ENCODE assay signal across 14 cellular contexts in genomic region chr11:128450882-128451647, GRCh38.
DNase-seq lines count a peak whose midpoint lies in the region; ATAC-seq, FAIRE-seq and TF ChIP-seq lines count a peak whose summit lies in the region.
"Had no signal": no experiment of that assay in that cellular context is flagged by ENCODE, and none has a peak within 500 bp of the region (broad histone marks: within the 10 kb centered on the region; RNA-seq: fewer than 3 reads in every experiment).

No MANE protein-coding gene starts in this region.

- H3K36me3 Mint-ChIP-seq in T-helper 1 cell treated with Interleukin-12 subunit alpha and Interleukin-12 subunit beta and Interleukin-4 antibody, amounts not matched to agents 30 μg/mL and 1 μg/mL, for 36 hours (ENCODE audit: low read depth) = peaks cover 45% of the 10 kb centered on the region
- peaks cover 33% of the 10 kb centered on the region for H3K36me3 Mint-ChIP-seq in activated naive CD8-positive, alpha-beta T cell treated with anti-CD3 and anti-CD28 coated beads, Interleukin-2, amount 10 ng/mL, durations not matched to agents 7 days and 5 days
- H3K36me3 Mint-ChIP-seq in CD14-positive monocyte = no peaks in the 10 kb centered on the region

- no peak for TF ChIP-seq EP300 in stomach (IDR thresholded peaks at IDR 0.05)

- no peaks in the 10 kb centered on the region for H3K9me3 ChIP-seq in kidney (ENCODE audit: control insufficient read depth in 1 of 2, low read length in 2 of 2)
- H3K9me3 ChIP-seq in stomach = no peaks in the 10 kb centered on the region

- TF ChIP-seq POLR2A in stomach (IDR thresholded peaks at IDR 0.05) = no peak

- H3K4me3 Mint-ChIP-seq in T-helper 1 cell treated with Interleukin-12 subunit alpha and Interleukin-12 subunit beta and Interleukin-4 antibody, amounts not matched to agents 30 μg/mL and 1 μg/mL, for 36 hours = peak overlapping the region; percentile 23
- no peak overlapping the region for H3K4me3 Mint-ChIP-seq in activated naive CD8-positive, alpha-beta T cell treated with anti-CD3 and anti-CD28 coated beads, Interleukin-2, amount 10 ng/mL, durations not matched to agents 7 days and 5 days
- H3K4me3 Mint-ChIP-seq in CD14-positive monocyte = no peak overlapping the region

- H3K4me3 ChIP-seq in kidney (ENCODE audit: low read length in 2 of 2) (no peak overlapping the region), stomach (peak overlapping the region in 2 of 4 donors; percentile 13 to 27)

- POLR2A ChIA-PET in activated naive CD8-positive, alpha-beta T cell treated with anti-CD3 and anti-CD28 coated beads, Interleukin-2, amount 10 ng/mL, durations not matched to agents 7 days and 5 days (lab: Charles Lee) = no interaction called here

- peaks cover 9% of the 10 kb centered on the region for H3K9me3 Mint-ChIP-seq in T-helper 1 cell treated with Interleukin-12 subunit alpha and Interleukin-12 subunit beta and Interleukin-4 antibody, amounts not matched to agents 30 μg/mL and 1 μg/mL, for 36 hours
- H3K9me3 Mint-ChIP-seq in activated naive CD8-positive, alpha-beta T cell treated with anti-CD3 and anti-CD28 coated beads, Interleukin-2, amount 10 ng/mL, durations not matched to agents 7 days and 5 days = peaks cover 4% of the 10 kb centered on the region
- H3K9me3 Mint-ChIP-seq in CD14-positive monocyte = no peaks in the 10 kb centered on the region

- no peak for ATAC-seq in activated naive CD8-positive, alpha-beta T cell treated with anti-CD3 and anti-CD28 coated beads, Interleukin-2, amount 10 ng/mL, durations not matched to agents 7 days and 5 days (ENCODE audit: low read depth)

- 79 to 90% (median 83%) methylated on average over 21 of the region's 21 CpGs for WGBS in stomach, 5 donors

- H3K4me1 ChIP-seq in kidney (ENCODE audit: control insufficient read depth in 1 of 2, insufficient read depth in 1 of 2, low read depth in 1 of 2, low read length in 2 of 2) (peaks cover 17 to 19% of the 10 kb centered on the region in 2 donors), stomach (peaks cover 15 to 47% (median 31%) of the 10 kb centered on the region in 4 donors)

- H3K27ac Mint-ChIP-seq in T-helper 1 cell treated with Interleukin-12 subunit alpha and Interleukin-12 subunit beta and Interleukin-4 antibody, amounts not matched to agents 30 μg/mL and 1 μg/mL, for 36 hours = peak overlapping the region; percentile 76
- peak overlapping the region; percentile 54 for H3K27ac Mint-ChIP-seq in activated naive CD8-positive, alpha-beta T cell treated with anti-CD3 and anti-CD28 coated beads, Interleukin-2, amount 10 ng/mL, durations not matched to agents 7 days and 5 days
- no peak overlapping the region for H3K27ac Mint-ChIP-seq in CD14-positive monocyte

- no peak for FAIRE-seq in kidney (lab: Jason Lieb, UNC)
- FAIRE-seq: GM18507 had no signal

- DNase-seq in T-helper 1 cell (no peak), kidney (peak; percentile 65), stomach (no peak), CD14-positive monocyte (ENCODE audit: low spot score) (no peak), AG08395 (ENCODE audit: low spot score) (no peak), MV-4-11 (lab: John Stamatoyannopoulos, UW) (no peak)
- no peak for DNase-seq in activated naive CD8-positive, alpha-beta T cell treated with anti-CD3 and anti-CD28 coated beads, Interleukin-2, amount 10 ng/mL, durations not matched to agents 7 days and 5 days
- DNase-seq: 8988T, DND-41, NCI-H1105, T-helper 2 cell had no signal

- TF ChIP-seq CTCF in kidney (IDR thresholded peaks at IDR 0.05; ENCODE audit: borderline replicate concordance, extremely low read depth, insufficient read depth) = no peak
- TF ChIP-seq CTCF in stomach (IDR thresholded peaks at IDR 0.05) = no peak
- TF ChIP-seq CTCF in CD14-positive monocyte (IDR thresholded peaks at IDR 0.05) = no peak

- no peaks in the 10 kb centered on the region for H3K27me3 ChIP-seq in stomach

- peaks cover 50% of the 10 kb centered on the region for H3K4me1 Mint-ChIP-seq in T-helper 1 cell treated with Interleukin-12 subunit alpha and Interleukin-12 subunit beta and Interleukin-4 antibody, amounts not matched to agents 30 μg/mL and 1 μg/mL, for 36 hours (ENCODE audit: low read depth)
- peaks cover 53% of the 10 kb centered on the region for H3K4me1 Mint-ChIP-seq in activated naive CD8-positive, alpha-beta T cell treated with anti-CD3 and anti-CD28 coated beads, Interleukin-2, amount 10 ng/mL, durations not matched to agents 7 days and 5 days
- H3K4me1 Mint-ChIP-seq in CD14-positive monocyte = no peaks in the 10 kb centered on the region

- H3K27me3 Mint-ChIP-seq in T-helper 1 cell treated with Interleukin-12 subunit alpha and Interleukin-12 subunit beta and Interleukin-4 antibody, amounts not matched to agents 30 μg/mL and 1 μg/mL, for 36 hours (ENCODE audit: low read depth) = no peaks in the 10 kb centered on the region
- H3K27me3 Mint-ChIP-seq in activated naive CD8-positive, alpha-beta T cell treated with anti-CD3 and anti-CD28 coated beads, Interleukin-2, amount 10 ng/mL, durations not matched to agents 7 days and 5 days = no peaks in the 10 kb centered on the region
- H3K27me3 Mint-ChIP-seq in CD14-positive monocyte (ENCODE audit: low read depth in 3 of 3) = peaks cover 1 to 4% (median 2%) of the 10 kb centered on the region in 3 donors

- intact Hi-C loops in kidney (cut with DNase I) (no loop called here), stomach (cut with DNase I; ENCODE audit: low total_unique reads) (no loop called here), CD14-positive monocyte (cut with micrococcal nuclease) (no loop called here)

- no peak overlapping the region for H3K27ac ChIP-seq in kidney (ENCODE audit: low read depth in 2 of 2, low read length in 2 of 2)
- H3K27ac ChIP-seq in stomach = peak overlapping the region in 4 of 5 donors; percentile 62 to 82 (median 68)
- H3K27ac ChIP-seq: HL-60 had no signal

- H3K36me3 ChIP-seq in kidney (ENCODE audit: control insufficient read depth in 1 of 2, insufficient read depth in 2 of 2, low read length in 2 of 2) = no peaks in the 10 kb centered on the region
- H3K36me3 ChIP-seq in stomach = peaks cover 0 to under 1% (median 0%) of the 10 kb centered on the region in 4 donors

- H3K9ac ChIP-seq in kidney (ENCODE audit: low read length in 2 of 2) = no peak overlapping the region

Comparison
In these comparisons a context has a peak if more than half of its experiments do, and no peak if none do; other contexts are left out.
1. H3K27ac Mint-ChIP-seq: peak in T-helper 1 cell treated with Interleukin-12 subunit alpha and Interleukin-12 subunit beta and Interleukin-4 antibody, amounts not matched to agents 30 μg/mL and 1 μg/mL, for 36 hours (single experiment) and activated naive CD8-positive, alpha-beta T cell treated with anti-CD3 and anti-CD28 coated beads, Interleukin-2, amount 10 ng/mL, durations not matched to agents 7 days and 5 days (single experiment); none in CD14-positive monocyte (0 of 7).
2. H3K27ac ChIP-seq: peak in stomach (4 of 5); none in kidney (0 of 2).